22 cellular contexts compared by ENCODE assay signal in the genomic region with DNA sequence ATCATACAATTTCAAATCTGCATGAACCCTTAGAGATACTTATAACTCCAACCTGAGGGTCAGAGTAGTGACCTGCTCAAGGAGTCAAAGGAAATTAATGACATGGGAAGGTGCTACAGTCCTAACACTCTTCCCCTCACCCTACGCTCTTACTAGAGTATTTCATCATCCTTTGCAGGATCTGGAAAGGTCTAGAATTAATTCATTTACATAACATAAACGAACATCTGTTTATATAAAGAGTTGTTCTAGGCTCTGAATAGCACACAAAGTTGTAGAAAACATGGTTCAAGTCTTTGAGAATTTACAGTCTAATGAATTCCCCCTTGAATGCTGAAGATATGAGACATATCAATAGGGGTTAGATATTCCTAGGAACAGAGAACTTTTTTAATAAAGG. TPM values are rescaled to one million over a fixed set of nuclear protein-coding genes. Genes with fewer than 3 reads are reported as not detected.
DNase-seq lines count a peak whose midpoint lies in the region; ATAC-seq, FAIRE-seq and TF ChIP-seq lines count a peak whose summit lies in the region.
"Had no signal": no experiment of that assay in that cellular context is flagged by ENCODE, and none has a peak within 500 bp of the region (broad histone marks: within the 10 kb centered on the region; RNA-seq: fewer than 3 reads in every experiment).

No MANE protein-coding gene starts in this region.

- no peak overlapping the region for H3K14ac ChIP-seq in H1 (ENCODE audit: insufficient read length)

- H3K27ac Mint-ChIP-seq in mesothelial cell of epicardium, result peak overlapping the region; percentile 73
- no peak overlapping the region for H3K27ac Mint-ChIP-seq in activated T-helper 17 cell treated with anti-CD3 and anti-CD28 coated beads, Interleukin-2, amount 50 U/mL, for 72 hours
- H3K27ac Mint-ChIP-seq: CD8-positive, alpha-beta T cell; HFFc6; T-cell had no signal

- H3K4me3 Mint-ChIP-seq in mesothelial cell of epicardium, result no peak overlapping the region
- H3K4me3 Mint-ChIP-seq in activated T-helper 17 cell treated with anti-CD3 and anti-CD28 coated beads, Interleukin-2, amount 50 U/mL, for 72 hours, result no peak overlapping the region
- H3K4me3 Mint-ChIP-seq: CD8-positive, alpha-beta T cell; HFFc6; T-cell had no signal

- no peak overlapping the region for H3K23ac ChIP-seq in H1 (ENCODE audit: insufficient read length)

- no peak overlapping the region for H2BK12ac ChIP-seq in H1 (ENCODE audit: low read depth, low read length)

- H3K23me2 ChIP-seq in H1 (ENCODE audit: low read depth, low read length), result no peaks in the 10 kb centered on the region

- H3K4me2 ChIP-seq in H1 (ENCODE audit: insufficient read depth in 1 of 2, low read depth in 2 of 2, low read length in 2 of 2), result no peak overlapping the region
- H3K4me2 ChIP-seq: BLaER1 treated with 17β-estradiol and CSF1 and Interleukin-3, amounts not matched to agents 10 nM and 100 nM had no signal

- H2BK20ac ChIP-seq in H1 (ENCODE audit: low read length), result no peak overlapping the region

- no peak for TF ChIP-seq EP300 in H1 (IDR thresholded peaks at IDR 0.05; ENCODE audit: borderline replicate concordance in 1 of 2, low read depth in 2 of 2, low read length in 2 of 2)

- CTCF ChIA-PET in H1 (lab: Charles Lee; ENCODE audit: partially characterized antibody), result no interaction called here

- H4K5ac ChIP-seq in H1 (ENCODE audit: insufficient read length, low read depth, low read length), result no peak overlapping the region

- FAIRE-seq in H1 (lab: Jason Lieb, UNC), result no peak

- H3K27me3 Mint-ChIP-seq in mesothelial cell of epicardium (ENCODE audit: low read depth), result no peaks in the 10 kb centered on the region
- no peaks in the 10 kb centered on the region for H3K27me3 Mint-ChIP-seq in activated T-helper 17 cell treated with anti-CD3 and anti-CD28 coated beads, Interleukin-2, amount 50 U/mL, for 72 hours
- H3K27me3 Mint-ChIP-seq: T-cell had no signal

- H3K18ac ChIP-seq in H1 (ENCODE audit: extremely low read depth, low read length), result no peak overlapping the region

- no peaks in the 10 kb centered on the region for H3K79me2 ChIP-seq in H1 (ENCODE audit: control insufficient read depth in 1 of 2, insufficient read depth in 2 of 2, low read length in 2 of 2)

- no peaks in the 10 kb centered on the region for H3K9me3 Mint-ChIP-seq in mesothelial cell of epicardium
- no peaks in the 10 kb centered on the region for H3K9me3 Mint-ChIP-seq in activated T-helper 17 cell treated with anti-CD3 and anti-CD28 coated beads, Interleukin-2, amount 50 U/mL, for 72 hours
- H3K9me3 Mint-ChIP-seq: CD8-positive, alpha-beta T cell; HFFc6; T-cell had no signal

- no peak for ATAC-seq in activated T-helper 17 cell treated with anti-CD3 and anti-CD28 coated beads, Interleukin-2, amount 50 U/mL, for 72 hours (replicated peaks)
- ATAC-seq: CD8-positive, alpha-beta T cell; SK-N-SH treated with all-trans-retinoic acid at 6 μM for 48 hours; T-cell had no signal

- no peak for TF ChIP-seq RAD21 in H1 (IDR thresholded peaks at IDR 0.05 in 1 of 2, conservative IDR thresholded peaks at IDR 0.05 in 1 of 2; ENCODE audit: low read depth in 2 of 2, low read length in 2 of 2)

- WGBS in H1 (ENCODE audit: extremely low coverage in 1 of 2, insufficient coverage in 1 of 2, insufficient read length in 1 of 2, insufficient replicate concordance in 2 of 2, low coverage in 1 of 2, low lambda C conversion rate in 2 of 2, missing lambda C conversion rate in 1 of 2), 2 experiments, result 84% methylated on average over 2 of the region's 2 CpGs; no CpG with 5 or more reads in 1 of the 2 experiments

- H3K36me3 ChIP-seq in H1 (ENCODE audit: control insufficient read depth in 2 of 4, insufficient read depth in 4 of 4, low read length in 3 of 4), result no peaks in the 10 kb centered on the region

- H3K4me3 ChIP-seq in HL-60 (replicated peaks; ENCODE audit: insufficient read depth, low read length), result no peak overlapping the region
- no peak overlapping the region for H3K4me3 ChIP-seq in H1 (ENCODE audit: extremely low read depth in 1 of 4, insufficient read depth in 2 of 4, low read depth in 3 of 4, low read length in 4 of 4)
- H3K4me3 ChIP-seq: BLaER1 treated with 17β-estradiol and CSF1 and Interleukin-3, amounts not matched to agents 10 nM and 100 nM had no signal

- POLR2A ChIA-PET in H1 (lab: Charles Lee; ENCODE audit: partially characterized antibody), result interaction anchor here (0.6 kb wide), 1 partner anchor 371 kb away, joined by 3 read pairs; no protein-coding TSS in a partner anchor

- no peak overlapping the region for H4K91ac ChIP-seq in H1 (replicated peaks; ENCODE audit: insufficient read length, low read length)

- DNase-seq in HL-60 (ENCODE audit: low read depth in 1 of 2, low spot score in 1 of 2) (peak; percentile 12 to 39), NCI-H69 (lab: John Stamatoyannopoulos, UW) (peak; percentile 4), H1 (ENCODE audit: low read depth in 1 of 2, low spot score in 2 of 2) (no peak), mesothelial cell of epicardium (ENCODE audit: low spot score in 2 of 2, unreplicated experiment in 2 of 2) (no peak), HuH-7 (ENCODE audit: low spot score) (no peak), NOMO-1 treated with dmso at 0.1 percent for 144 hours (lab: John Stamatoyannopoulos, UW; ENCODE audit: unreplicated experiment) (no peak)
- DNase-seq: CD8-positive, alpha-beta T cell; DMS53; EL; GF-D8; H7; HFFc6; KBM-7; NCI-H1105 treated with DMSO at 0.1 percent for 48 hours; NCI-H2029 treated with DMSO at 0.1 percent for 48 hours; NCI-H226; NCI-H524; SIG-M5; T-cell had no signal

- H3K79me1 ChIP-seq in H1 (ENCODE audit: low read depth, low read length), result no peaks in the 10 kb centered on the region

- peaks cover 27% of the 10 kb centered on the region for H3K4me1 Mint-ChIP-seq in mesothelial cell of epicardium
- H3K4me1 Mint-ChIP-seq in activated T-helper 17 cell treated with anti-CD3 and anti-CD28 coated beads, Interleukin-2, amount 50 U/mL, for 72 hours, result no peaks in the 10 kb centered on the region

- H3K27ac ChIP-seq in HL-60 (replicated peaks), result peak overlapping the region; percentile 73
- no peak overlapping the region for H3K27ac ChIP-seq in H1 (ENCODE audit: low read depth, low read length)
- H3K27ac ChIP-seq: BLaER1 treated with 17β-estradiol and CSF1 and Interleukin-3, amounts not matched to agents 10 nM and 100 nM had no signal

- H4K8ac ChIP-seq in H1 (ENCODE audit: extremely low read depth, insufficient read depth, low read length), result no peak overlapping the region

- H3K9me3 ChIP-seq in H1 (ENCODE audit: insufficient read depth in 2 of 2, low read depth in 1 of 2, low read length in 1 of 2), result no peaks in the 10 kb centered on the region
- H3K9me3 ChIP-seq: BLaER1 treated with 17β-estradiol and CSF1 and Interleukin-3, amounts not matched to agents 10 nM and 100 nM had no signal

- no peak overlapping the region for H2AFZ ChIP-seq in H1 (ENCODE audit: low read length)

- H2BK120ac ChIP-seq in H1 (replicated peaks; ENCODE audit: low read depth, low read length), result no peak overlapping the region

- H3K36me3 Mint-ChIP-seq in mesothelial cell of epicardium, result no peaks in the 10 kb centered on the region
- peaks cover 5% of the 10 kb centered on the region for H3K36me3 Mint-ChIP-seq in activated T-helper 17 cell treated with anti-CD3 and anti-CD28 coated beads, Interleukin-2, amount 50 U/mL, for 72 hours (ENCODE audit: low read depth)

- H4K20me1 ChIP-seq in H1 (replicated peaks in 1 of 2; ENCODE audit: control insufficient read depth in 1 of 2, insufficient read depth in 2 of 2, low read length in 2 of 2), result no peaks in the 10 kb centered on the region
- H4K20me1 ChIP-seq: BLaER1 treated with 17β-estradiol and CSF1 and Interleukin-3, amounts not matched to agents 10 nM and 100 nM had no signal

- no peak overlapping the region for H3K56ac ChIP-seq in H1 (replicated peaks; ENCODE audit: insufficient read length, low read depth, low read length)

- H3K27me3 ChIP-seq in HL-60 (ENCODE audit: insufficient read depth, poor library complexity, severe bottlenecking) (no peaks in the 10 kb centered on the region), H1 (replicated peaks in 1 of 4; ENCODE audit: control insufficient read depth in 3 of 4, extremely low read depth in 1 of 4, insufficient read depth in 3 of 4, low read length in 3 of 4) (no peaks in the 10 kb centered on the region)
- H3K27me3 ChIP-seq: BLaER1 treated with 17β-estradiol and CSF1 and Interleukin-3, amounts not matched to agents 10 nM and 100 nM had no signal

- no peak overlapping the region for H3K9ac ChIP-seq in H1 (replicated peaks in 1 of 4; ENCODE audit: extremely low read depth in 1 of 4, low read depth in 3 of 4, low read length in 3 of 4)
- H3K9ac ChIP-seq: BLaER1 treated with 17β-estradiol and CSF1 and Interleukin-3, amounts not matched to agents 10 nM and 100 nM had no signal

- TF ChIP-seq CTCF in HL-60 (IDR thresholded peaks at IDR 0.05; ENCODE audit: insufficient read depth, low read length) (no peak), H1 (IDR thresholded peaks at IDR 0.05; ENCODE audit: control extremely low read depth in 1 of 3, insufficient read depth in 1 of 3, low read depth in 1 of 3, low read length in 3 of 3) (no peak), mesothelial cell of epicardium (IDR thresholded peaks at IDR 0.05; ENCODE audit: unreplicated experiment) (no peak)

- peaks cover 0 to 6% (median 3%) of the 10 kb centered on the region in 4 experiments; a peak in 3 of 7 replicates for H3K4me1 ChIP-seq in H1 (replicated peaks in 1 of 4; ENCODE audit: control insufficient read depth in 3 of 4, insufficient read depth in 4 of 4, low read length in 3 of 4)

- no peak overlapping the region for H3K4ac ChIP-seq in H1 (replicated peaks; ENCODE audit: insufficient read length, low read depth, low read length)

- no peak overlapping the region for H2BK15ac ChIP-seq in H1 (ENCODE audit: low read length)

- TF ChIP-seq POLR2A in H1 (IDR thresholded peaks at IDR 0.05; ENCODE audit: control extremely low read depth in 1 of 2, low read depth in 2 of 2, low read length in 2 of 2), result no peak

- no peak overlapping the region for H2BK5ac ChIP-seq in H1 (ENCODE audit: low read depth, low read length)

- no peak overlapping the region for H2AK5ac ChIP-seq in H1 (ENCODE audit: low read depth, low read length)

TF ChIP-seq in H1, 55 proteins besides CTCF, POLR2A, EP300 and RAD21 (continues in another document):
- no peak for TF ChIP-seq NANOG (IDR thresholded peaks at IDR 0.05; ENCODE audit: insufficient read depth, low read depth, low read length, poor library complexity, severe bottlenecking)

RNA-seq across cellular contexts. Expression of a gene that starts 32.5 kb away (rescaled TPM):
- 19.6 and 20.5 TPM in 2 replicates for total RNA-seq in H1 (2021; fragmentation: NEBNext Ultra II Directional; extraction: Animal tissue kit (Norgen Biotek cat#: 25700))
- polyA plus RNA-seq in H1 (2011; rRNA removed), result 10.8 and 16.0 TPM in 2 replicates
- 12.4 TPM for polyA plus RNA-seq in H1 (2011; cell fraction: cytosol; rRNA removed)
- polyA plus RNA-seq in H1 (2011; cell fraction: nucleus; rRNA removed), result 23.3 TPM
- polyA plus RNA-seq in H1 (2012, experiment 1 of 2), result 10.7 to 18.5 TPM (median 16.7 TPM) in 4 replicates
- 12.5 TPM for polyA plus RNA-seq in H1 (2012, experiment 2 of 2)
- polyA plus RNA-seq in H1 (2013, experiment 1 of 2), result 14.1 TPM
- polyA plus RNA-seq in H1 (2013, experiment 2 of 2), result 15.3 TPM
- 9.2 and 9.8 TPM in 2 replicates for polyA minus RNA-seq in H1 (2011; rRNA and poly(A)+ RNA removed)
- polyA minus RNA-seq in H1 (2011; cell fraction: cytosol; rRNA and poly(A)+ RNA removed), result 12.0 TPM
- 13.9 TPM for polyA minus RNA-seq in H1 (2011; cell fraction: nucleus; rRNA and poly(A)+ RNA removed)
- total RNA-seq in mesothelial cell of epicardium, result 31.4 to 35.3 TPM (median 32.1 TPM) in 3 replicates
- 10 to 100 TPM; 32.0 to 35.9 TPM for total RNA-seq in activated T-helper 17 cell treated with anti-CD3 and anti-CD28 coated beads, Interleukin-2, amount 50 U/mL, for 72 hours

Comparison
In these comparisons a context has a peak if more than half of its experiments do, and no peak if none do; other contexts are left out.
1. DNase-seq: peak in HL-60 (2 of 2) and NCI-H69 (single experiment); none in H1 (0 of 2), mesothelial cell of epicardium (0 of 2), HuH-7 (single experiment) and NOMO-1 treated with dmso at 0.1 percent for 144 hours (single experiment).